ENCODE assay signal across 8 cellular contexts in genomic region chrX:129984196-129984962, GRCh38. TPM values are rescaled to one million over a fixed set of nuclear protein-coding genes. Genes with fewer than 3 reads are reported as not detected.
DNase-seq lines count a peak whose midpoint lies in the region; ATAC-seq and TF ChIP-seq lines count a peak whose summit lies in the region.

No MANE protein-coding gene starts in this region.

- peak; percentile 79 for DNase-seq in activated effector memory CD4-positive, alpha-beta T cell treated with anti-CD3 and anti-CD28 coated beads, Interleukin-2, amount 50 U/mL, for 16 hours
- DNase-seq in activated effector memory CD4-positive, alpha-beta T cell treated with Interleukin-2 at 50 U/mL for 16 hours = no peak
- DNase-seq in T-helper 22 cell (ENCODE audit: low read depth) (peak; percentile 49), dorsolateral prefrontal cortex (peak in 2 of 10 donors; percentile 6 to 43), NCI-H1092 (lab: John Stamatoyannopoulos, UW) (no peak), NCI-H2029 treated with DMSO at 0.1 percent for 48 hours (lab: John Stamatoyannopoulos, UW) (no peak)

- peaks cover 6% of the 10 kb centered on the region for H3K4me1 ChIP-seq in mononuclear cell (ENCODE audit: insufficient read depth, low read length)

- H3K27me3 ChIP-seq in dorsolateral prefrontal cortex = peaks cover 0 to 18% (median 0%) of the 10 kb centered on the region in 45 donors
- H3K27me3 ChIP-seq in mononuclear cell (ENCODE audit: insufficient read depth, low read length) = no peaks in the 10 kb centered on the region

- no peak for TF ChIP-seq CTCF in dorsolateral prefrontal cortex (IDR thresholded peaks at IDR 0.05 in 54 of 56, conservative IDR thresholded peaks at IDR 0.05 in 2 of 56; ENCODE audit: low read depth in 1 of 56, partially characterized antibody in 56 of 56)

- no peak overlapping the region for H3K27ac ChIP-seq in dorsolateral prefrontal cortex

- H3K9me3 ChIP-seq in mononuclear cell (ENCODE audit: low read depth, low read length) = no peaks in the 10 kb centered on the region

- H3K4me3 ChIP-seq in dorsolateral prefrontal cortex (peak overlapping the region in 32 of 59 donors; percentile 18 to 64 (median 50)), mononuclear cell (ENCODE audit: low read length) (peak overlapping the region; percentile 29)

- no peak for ATAC-seq in HG03571 (IDR thresholded peaks at IDR 0.05; ENCODE audit: unreplicated experiment)

- intact Hi-C loops in dorsolateral prefrontal cortex (cut with DNase I) = loop anchor here in 1 of 2 donors (5.0 kb wide), 1 partner anchor 73 kb away; no protein-coding TSS in a partner anchor

RNA-seq across cellular contexts. Expression of gene BCORL1, which starts 1.9 kb away (rescaled TPM):
- total RNA-seq in dorsolateral prefrontal cortex (10 to 100 TPM in 118 of 120 experiments, 1 to 10 TPM in 2; 8.6 to 20.7 (median 13.9) TPM), mononuclear cell (2.2 TPM)

Comparison
In these comparisons a context has a peak if more than half of its experiments do, and no peak if none do; other contexts are left out.
1. DNase-seq: peak in activated effector memory CD4-positive, alpha-beta T cell treated with anti-CD3 and anti-CD28 coated beads, Interleukin-2, amount 50 U/mL, for 16 hours (single experiment) and T-helper 22 cell (single experiment); none in activated effector memory CD4-positive, alpha-beta T cell treated with Interleukin-2 at 50 U/mL for 16 hours (single experiment), NCI-H1092 (single experiment) and NCI-H2029 treated with DMSO at 0.1 percent for 48 hours (single experiment).